In the genomic region with DNA sequence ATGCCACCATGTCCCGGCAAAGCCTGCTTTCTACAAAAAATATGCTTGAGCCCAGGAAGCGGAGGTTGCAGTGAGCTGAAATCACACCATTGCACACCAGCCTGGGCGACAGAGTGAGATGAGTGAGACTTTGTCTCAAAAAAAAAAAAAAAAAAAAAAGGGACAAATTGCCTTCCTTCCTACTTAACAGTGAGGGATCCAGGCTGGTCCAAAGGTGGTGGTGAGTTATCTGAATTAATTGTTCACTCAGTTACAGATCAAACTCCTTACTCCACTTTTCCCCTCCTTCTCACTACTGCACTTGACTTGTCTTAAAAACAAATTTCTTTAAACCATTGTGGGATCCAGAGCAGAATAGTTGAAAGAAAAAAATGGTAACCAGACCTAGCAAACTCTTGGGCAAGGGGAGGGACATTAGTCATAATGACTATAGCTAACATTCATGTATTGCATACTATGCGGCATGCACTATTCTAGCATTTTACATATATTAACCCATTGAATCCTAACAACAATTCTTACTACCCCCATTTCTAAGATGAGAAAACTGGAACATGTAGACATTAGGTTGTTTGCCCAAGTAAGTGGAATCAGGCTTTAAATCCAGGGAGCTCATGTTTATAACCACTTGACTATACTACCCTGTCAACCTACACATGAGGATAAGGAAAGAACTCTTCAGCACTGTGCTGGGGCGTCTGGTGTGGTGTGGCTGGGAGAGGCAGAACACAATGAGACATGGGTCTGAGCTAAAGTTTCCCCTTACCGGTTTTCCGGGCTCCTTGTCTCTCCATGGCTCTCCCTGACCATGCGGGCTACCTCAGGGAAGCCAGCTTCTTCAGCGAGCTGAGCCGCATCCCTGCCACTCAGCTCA, we compare ENCODE assay signal across 9 cellular contexts. TPM values are rescaled to one million over a fixed set of nuclear protein-coding genes. Genes with fewer than 3 reads are reported as not detected.
A peak's percentile ranks its signal among the peaks of the same experiment; 100 is the strongest.
DNase-seq lines count a peak whose midpoint lies in the region; ATAC-seq and TF ChIP-seq lines count a peak whose summit lies in the region.
"Had no signal": no experiment of that assay in that cellular context is flagged by ENCODE, and none has a peak within 500 bp of the region (broad histone marks: within the 10 kb centered on the region; RNA-seq: fewer than 3 reads in every experiment).

No MANE protein-coding gene starts in this region.

- no peaks in the 10 kb centered on the region for H3K27me3 ChIP-seq in testis

- no peak for ATAC-seq in activated CD4-positive, CD25-positive, alpha-beta regulatory T cell treated with anti-CD3 and anti-CD28 coated beads, Interleukin-2, amount 50 U/mL, for 24 hours
- no peak for ATAC-seq in HG03457 (IDR thresholded peaks at IDR 0.05; ENCODE audit: unreplicated experiment)

- WGBS in testis, 2 donors = 44 to 49% methylated on average over 10 of the region's 10 CpGs

- TF ChIP-seq CTCF in testis (IDR thresholded peaks at IDR 0.05) = no peak

- peak overlapping the region; percentile 96 for H3K27ac Mint-ChIP-seq in activated CD4-positive, alpha-beta T cell treated with anti-CD3 and anti-CD28 coated beads, Interleukin-2, amount 10 ng/mL, durations not matched to agents 24 days and 14 days
- peak overlapping the region; percentile 97 for H3K27ac Mint-ChIP-seq in activated naive CD8-positive, alpha-beta T cell

- H3K4me3 Mint-ChIP-seq in activated CD4-positive, alpha-beta T cell treated with anti-CD3 and anti-CD28 coated beads, Interleukin-2, amount 10 ng/mL, durations not matched to agents 24 days and 14 days = peak overlapping the region; percentile 96
- peak overlapping the region; percentile 93 for H3K4me3 Mint-ChIP-seq in activated naive CD8-positive, alpha-beta T cell

- no peak for TF ChIP-seq POLR2A in testis (IDR thresholded peaks at IDR 0.05)

- H3K27me3 Mint-ChIP-seq in activated CD4-positive, alpha-beta T cell treated with anti-CD3 and anti-CD28 coated beads, Interleukin-2, amount 10 ng/mL, durations not matched to agents 24 days and 14 days = no peaks in the 10 kb centered on the region
- H3K27me3 Mint-ChIP-seq in activated naive CD8-positive, alpha-beta T cell = no peaks in the 10 kb centered on the region

- no peak for DNase-seq in activated CD4-positive, alpha-beta T cell treated with anti-CD3 and anti-CD28 coated beads, Interleukin-2, amount 10 ng/mL, durations not matched to agents 24 days and 14 days
- DNase-seq in activated CD4-positive, alpha-beta T cell treated with anti-CD3 and anti-CD28 coated beads for 4 hours = no peak
- DNase-seq in iris pigment epithelial cell (ENCODE audit: low read depth) (peak; percentile 69), testis (no peak), H4 (ENCODE audit: low spot score) (no peak)

- peaks cover 65% of the 10 kb centered on the region for H3K4me1 Mint-ChIP-seq in activated CD4-positive, alpha-beta T cell treated with anti-CD3 and anti-CD28 coated beads, Interleukin-2, amount 10 ng/mL, durations not matched to agents 24 days and 14 days
- H3K4me1 Mint-ChIP-seq in activated naive CD8-positive, alpha-beta T cell (ENCODE audit: low read depth) = peaks cover 70% of the 10 kb centered on the region

- peak overlapping the region; percentile 81 to 93 for H3K4me3 ChIP-seq in testis

- peaks cover 68% of the 10 kb centered on the region for H3K36me3 Mint-ChIP-seq in activated CD4-positive, alpha-beta T cell treated with anti-CD3 and anti-CD28 coated beads, Interleukin-2, amount 10 ng/mL, durations not matched to agents 24 days and 14 days (ENCODE audit: low read depth)
- peaks cover 16% of the 10 kb centered on the region for H3K36me3 Mint-ChIP-seq in activated naive CD8-positive, alpha-beta T cell

- peak overlapping the region; percentile 90 to 97 for H3K27ac ChIP-seq in testis

- H3K4me1 ChIP-seq in testis = peaks cover 47% of the 10 kb centered on the region

- H3K9me3 Mint-ChIP-seq in activated CD4-positive, alpha-beta T cell treated with anti-CD3 and anti-CD28 coated beads, Interleukin-2, amount 10 ng/mL, durations not matched to agents 24 days and 14 days = no peaks in the 10 kb centered on the region
- no peaks in the 10 kb centered on the region for H3K9me3 Mint-ChIP-seq in activated naive CD8-positive, alpha-beta T cell (ENCODE audit: low read depth)

- intact Hi-C loops in activated CD4-positive, alpha-beta T cell treated with anti-CD3 and anti-CD28 coated beads, Interleukin-2, amount 10 ng/mL, durations not matched to agents 24 days and 14 days (cut with micrococcal nuclease) = loop anchor here (10.0 kb wide), 1 partner anchor 1191 kb away; a partner anchor contains a TSS
- intact Hi-C loops in testis (cut with DNase I; ENCODE audit: low total_unique reads) = no loop called here

- no peaks in the 10 kb centered on the region for H3K9me3 ChIP-seq in testis

- H3K36me3 ChIP-seq in testis (ENCODE audit: low read depth, missing control alignments) = no peaks in the 10 kb centered on the region

RNA-seq across cellular contexts. Expression of a gene that starts 1.5 kb away (rescaled TPM):
- 32.9 and 33.6 TPM in 2 replicates for total RNA-seq in activated CD4-positive, alpha-beta T cell treated with anti-CD3 and anti-CD28 coated beads, Interleukin-2, amount 10 ng/mL, durations not matched to agents 24 days and 14 days
- total RNA-seq in testis = 10 to 100 TPM; 34.5 to 46.1 TPM
- polyA plus RNA-seq in testis (ENCODE audit: insufficient read depth, low read depth, low replicate concordance) = 81.3 TPM
- 13.4 and 15.9 TPM in 2 replicates for total RNA-seq in H4 (2014; rRNA removed; shearing (Covaris generic))

RNA-seq across cellular contexts. Expression of a gene that starts 2.6 kb away (rescaled TPM):
- 288 and 302 TPM in 2 replicates for total RNA-seq in activated CD4-positive, alpha-beta T cell treated with anti-CD3 and anti-CD28 coated beads, Interleukin-2, amount 10 ng/mL, durations not matched to agents 24 days and 14 days
- 100 to 1,000 TPM; 397 to 421 TPM for total RNA-seq in testis
- 523 TPM for polyA plus RNA-seq in testis (ENCODE audit: insufficient read depth, low read depth, low replicate concordance)
- 443 and 553 TPM in 2 replicates for total RNA-seq in H4 (2014; rRNA removed; shearing (Covaris generic))

RNA-seq across cellular contexts. Expression of a gene that starts 2.7 kb away (rescaled TPM):
- total RNA-seq in activated CD4-positive, alpha-beta T cell treated with anti-CD3 and anti-CD28 coated beads, Interleukin-2, amount 10 ng/mL, durations not matched to agents 24 days and 14 days = 16.8 and 17.9 TPM in 2 replicates
- total RNA-seq in testis = 10 to 100 TPM; 13.9 to 17.8 TPM
- polyA plus RNA-seq in testis (ENCODE audit: insufficient read depth, low read depth, low replicate concordance) = 11.9 TPM
- 19.3 and 20.8 TPM in 2 replicates for total RNA-seq in H4 (2014; rRNA removed; shearing (Covaris generic))

RNA-seq across cellular contexts. Expression of a gene that starts 6.5 kb away (rescaled TPM):
- 32.8 and 33.5 TPM in 2 replicates for total RNA-seq in activated CD4-positive, alpha-beta T cell treated with anti-CD3 and anti-CD28 coated beads, Interleukin-2, amount 10 ng/mL, durations not matched to agents 24 days and 14 days
- 10 to 100 TPM; 14.0 to 15.9 TPM for total RNA-seq in testis
- 16.3 TPM for polyA plus RNA-seq in testis (ENCODE audit: insufficient read depth, low read depth, low replicate concordance)
- total RNA-seq in H4 (2014; rRNA removed; shearing (Covaris generic)) = not detected in 2 replicates

RNA-seq across cellular contexts. Expression of a gene that starts 7.6 kb away (rescaled TPM):
- 2.5 and 3.4 TPM in 2 replicates for total RNA-seq in activated CD4-positive, alpha-beta T cell treated with anti-CD3 and anti-CD28 coated beads, Interleukin-2, amount 10 ng/mL, durations not matched to agents 24 days and 14 days
- 1 to 10 TPM; 7.5 to 9.8 TPM for total RNA-seq in testis
- 27.9 TPM for polyA plus RNA-seq in testis (ENCODE audit: insufficient read depth, low read depth, low replicate concordance)
- 0.91 and 1.1 TPM in 2 replicates for total RNA-seq in H4 (2014; rRNA removed; shearing (Covaris generic))
- total RNA-seq: glomerular endothelial cell had no signal
